In genomic region chr4:122873752-122874151, GRCh38 we compare ENCODE assay signal across 1 cellular context.
TF ChIP-seq lines count a peak whose summit lies in the region.

No MANE protein-coding gene starts in this region.

TF ChIP-seq in WTC11, 78 proteins besides CTCF, POLR2A, EP300 and RAD21 (continued from another document):
- TF ChIP-seq ESRRA (CRISPR knock-in tag; IDR thresholded peaks at IDR 0.05; ENCODE audit: borderline replicate concordance), result no peak
- no peak for TF ChIP-seq USF2 (CRISPR knock-in tag; IDR thresholded peaks at IDR 0.05)
- TF ChIP-seq CREB1 (CRISPR knock-in tag; IDR thresholded peaks at IDR 0.05), result no peak
- no peak for TF ChIP-seq OVOL2 (CRISPR knock-in tag; IDR thresholded peaks at IDR 0.05; ENCODE audit: borderline replicate concordance)
- TF ChIP-seq ATF1 (CRISPR knock-in tag; IDR thresholded peaks at IDR 0.05), result no peak
- TF ChIP-seq CBFB (CRISPR knock-in tag; IDR thresholded peaks at IDR 0.05; ENCODE audit: low read depth), result no peak
- no peak for TF ChIP-seq FOXJ3 (CRISPR knock-in tag; IDR thresholded peaks at IDR 0.05; ENCODE audit: borderline replicate concordance)
- no peak for TF ChIP-seq MXD4 (CRISPR knock-in tag; IDR thresholded peaks at IDR 0.05; ENCODE audit: borderline replicate concordance)
